Comparison of ENCODE assay signal across 10 cellular contexts in genomic region chr3:157122116-157122515, GRCh38. TPM values are rescaled to one million over a fixed set of nuclear protein-coding genes. Genes with fewer than 3 reads are reported as not detected.
DNase-seq lines count a peak whose midpoint lies in the region; ATAC-seq and TF ChIP-seq lines count a peak whose summit lies in the region.
"Had no signal": no experiment of that assay in that cellular context is flagged by ENCODE, and none has a peak within 500 bp of the region (broad histone marks: within the 10 kb centered on the region; RNA-seq: fewer than 3 reads in every experiment).

No MANE protein-coding gene starts in this region.

- H3K27me3 ChIP-seq in skeletal muscle satellite cell (ENCODE audit: control insufficient read depth, insufficient read depth, low read length), result no peaks in the 10 kb centered on the region
- H3K27me3 ChIP-seq: gastrocnemius medialis had no signal

- CTCF ChIA-PET in RWPE1 (lab: Yijun Ruan, JAX), result no interaction called here

- H3K4me3 ChIP-seq in fibroblast of the aortic adventitia (ENCODE audit: low read depth, low read length) (no peak overlapping the region), skeletal muscle satellite cell (ENCODE audit: low read length) (no peak overlapping the region)
- H3K4me3 ChIP-seq: gastrocnemius medialis had no signal

- no peaks in the 10 kb centered on the region for H3K9me3 ChIP-seq in skeletal muscle satellite cell (replicated peaks; ENCODE audit: low read length)
- H3K9me3 ChIP-seq: gastrocnemius medialis had no signal

- ATAC-seq in HG03280 (IDR thresholded peaks at IDR 0.05; ENCODE audit: unreplicated experiment), result no peak
- ATAC-seq: natural killer cell had no signal

- H3K27ac ChIP-seq in RWPE1, result no peak overlapping the region

- peak overlapping the region; percentile 6 for H3K9ac ChIP-seq in skeletal muscle satellite cell (ENCODE audit: low read depth, low read length)

- H3K4me1 ChIP-seq in skeletal muscle satellite cell (ENCODE audit: control insufficient read depth, insufficient read depth, low read length), result peaks cover 51% of the 10 kb centered on the region
- H3K4me1 ChIP-seq: gastrocnemius medialis had no signal

- no peak for TF ChIP-seq CTCF in RWPE1 (conservative IDR thresholded peaks at IDR 0.05; ENCODE audit: low read depth)
- no peak for TF ChIP-seq CTCF in fibroblast of the aortic adventitia (IDR thresholded peaks at IDR 0.05; ENCODE audit: insufficient read depth, low read length)

- POLR2A ChIA-PET in RWPE1 (lab: Yijun Ruan, JAX; ENCODE audit: low non-redundant PET), result no interaction called here

- no peaks in the 10 kb centered on the region for H3K36me3 ChIP-seq in skeletal muscle satellite cell (ENCODE audit: insufficient read depth, low read length)
- H3K36me3 ChIP-seq: gastrocnemius medialis had no signal

- DNase-seq in NCI-H510A treated with DMSO at 0.1 percent for 48 hours (lab: John Stamatoyannopoulos, UW) (peak; percentile 14), NCI-H510A (lab: John Stamatoyannopoulos, UW) (no peak), RWPE1 (ENCODE audit: low spot score) (peak; percentile 93), fibroblast of the aortic adventitia (ENCODE audit: low read depth) (peak; percentile 95), NCI-H2029 treated with DMSO at 0.1 percent for 48 hours (lab: John Stamatoyannopoulos, UW) (no peak), midbrain (lab: John Stamatoyannopoulos, UW) (no peak)
- DNase-seq: gastrocnemius medialis, natural killer cell had no signal

- H3K4me2 ChIP-seq in skeletal muscle satellite cell (ENCODE audit: low read length), result peak overlapping the region; percentile 18

RNA-seq across cellular contexts. Expression of gene CCNL1, which starts 37.8 kb away (rescaled TPM):
- total RNA-seq in fibroblast of the aortic adventitia (ENCODE audit: low replicate concordance), result 86.7 and 138 TPM in 2 replicates
- 119 and 126 TPM in 2 replicates for total RNA-seq in skeletal muscle satellite cell (2012; rRNA removed)

Comparison
In these comparisons a context has a peak if more than half of its experiments do, and no peak if none do; other contexts are left out.
1. DNase-seq: peak in NCI-H510A treated with DMSO at 0.1 percent for 48 hours (single experiment), RWPE1 (single experiment) and fibroblast of the aortic adventitia (single experiment); none in NCI-H510A (single experiment), NCI-H2029 treated with DMSO at 0.1 percent for 48 hours (single experiment) and midbrain (single experiment).